ENCODE assay signal across 21 cellular contexts in the genomic region with DNA sequence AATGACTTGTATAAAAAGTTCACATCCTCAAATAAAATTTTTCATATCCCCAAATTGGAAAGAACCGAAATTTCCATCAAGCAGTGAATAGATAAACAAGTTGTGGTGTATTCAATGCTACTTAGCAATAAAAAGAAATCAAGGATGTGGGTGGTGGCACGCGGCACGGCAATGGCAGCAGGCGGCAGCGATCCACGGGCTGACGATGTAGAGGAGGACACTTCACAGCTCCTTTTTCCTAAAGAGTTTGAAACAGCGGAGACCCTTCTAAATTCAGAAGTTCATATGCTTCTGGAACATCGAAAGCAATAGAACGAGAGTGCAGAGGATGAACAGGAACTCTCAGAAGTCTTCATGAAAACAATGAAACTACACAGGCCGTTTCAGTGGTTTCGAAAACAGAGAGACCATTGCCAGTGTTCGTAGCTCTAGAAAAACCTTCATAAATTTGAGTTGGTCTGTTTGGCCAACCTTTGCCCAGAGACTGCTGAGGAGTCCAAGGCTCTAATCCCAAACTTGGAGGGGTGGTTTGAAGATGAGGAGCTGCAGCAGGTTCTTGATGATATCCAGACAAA. TPM values are rescaled to one million over a fixed set of nuclear protein-coding genes. Genes with fewer than 3 reads are reported as not detected.
DNase-seq lines count a peak whose midpoint lies in the region; ATAC-seq and TF ChIP-seq lines count a peak whose summit lies in the region.
"Had no signal": no experiment of that assay in that cellular context is flagged by ENCODE, and none has a peak within 500 bp of the region (broad histone marks: within the 10 kb centered on the region; RNA-seq: fewer than 3 reads in every experiment).

No MANE protein-coding gene starts in this region.

- no peaks in the 10 kb centered on the region for H3K79me2 ChIP-seq in GM23338 (replicated peaks; ENCODE audit: insufficient read depth)

- H3K4me3 Mint-ChIP-seq in CD4-positive, alpha-beta T cell, result peak overlapping the region; percentile 53
- H3K4me3 Mint-ChIP-seq in GM23338, result no peak overlapping the region
- peak overlapping the region; percentile 68 for H3K4me3 Mint-ChIP-seq in activated CD4-positive, alpha-beta memory T cell treated with anti-CD3 and anti-CD28 coated beads for 36 hours
- H3K4me3 Mint-ChIP-seq in activated naive CD8-positive, alpha-beta T cell treated with anti-CD3 and anti-CD28 coated beads for 36 hours, result peak overlapping the region; percentile 66
- H3K4me3 Mint-ChIP-seq: immature natural killer cell had no signal

- H3K36me3 ChIP-seq in GM23338 (ENCODE audit: insufficient read depth) (no peaks in the 10 kb centered on the region), heart right ventricle (no peaks in the 10 kb centered on the region)

- H3K4me1 Mint-ChIP-seq in CD4-positive, alpha-beta T cell (ENCODE audit: low read depth), result peaks cover 54% of the 10 kb centered on the region
- no peaks in the 10 kb centered on the region for H3K4me1 Mint-ChIP-seq in GM23338
- peaks cover 28% of the 10 kb centered on the region for H3K4me1 Mint-ChIP-seq in activated CD4-positive, alpha-beta memory T cell treated with anti-CD3 and anti-CD28 coated beads for 36 hours (ENCODE audit: low read depth)
- peaks cover 37% of the 10 kb centered on the region for H3K4me1 Mint-ChIP-seq in activated naive CD8-positive, alpha-beta T cell treated with anti-CD3 and anti-CD28 coated beads for 36 hours

- no peaks in the 10 kb centered on the region for H3K4me1 ChIP-seq in GM23338 (ENCODE audit: insufficient read depth)
- no peaks in the 10 kb centered on the region for H3K4me1 ChIP-seq in heart right ventricle

- H3K9me3 ChIP-seq in CD4-positive, alpha-beta T cell (ENCODE audit: control insufficient read depth, low read length), result peaks cover 28% of the 10 kb centered on the region
- peaks cover 0 to 40% (median 21%) of the 10 kb centered on the region in 11 donors for H3K9me3 ChIP-seq in heart right ventricle

- H2AFZ ChIP-seq in GM23338, result peak overlapping the region; percentile 81; the same call in 1 of the 2 replicates

- CTCF ChIA-PET in CD4-positive, alpha-beta T cell (lab: Charles Lee), result interaction anchor here (1.0 kb wide), 1 partner anchor 10 kb away, joined by 3 read pairs; no protein-coding TSS in a partner anchor
- CTCF ChIA-PET in activated CD4-positive, alpha-beta memory T cell treated with anti-CD3 and anti-CD28 coated beads for 36 hours (lab: Charles Lee), result no interaction called here

- H4K20me1 ChIP-seq in GM23338 (replicated peaks; ENCODE audit: insufficient read depth), result no peaks in the 10 kb centered on the region

- no peaks in the 10 kb centered on the region for H3K27me3 ChIP-seq in CD4-positive, alpha-beta T cell (ENCODE audit: control insufficient read depth, insufficient read depth, low read length)
- no peaks in the 10 kb centered on the region for H3K27me3 ChIP-seq in GM23338 (ENCODE audit: insufficient read depth)
- H3K27me3 ChIP-seq in heart right ventricle, result peaks cover 0 to 5% (median 0%) of the 10 kb centered on the region in 7 donors

- intact Hi-C loops in CD4-positive, alpha-beta T cell (cut with DNase I, micrococcal nuclease), result no loop called here
- intact Hi-C loops in activated CD4-positive, alpha-beta memory T cell treated with anti-CD3 and anti-CD28 coated beads for 36 hours (cut with micrococcal nuclease), result no loop called here
- intact Hi-C loops in heart right ventricle (cut with DNase I), result no loop called here

- H3K27ac ChIP-seq in CD4-positive, alpha-beta T cell (ENCODE audit: low read depth, low read length), result peak overlapping the region; percentile 71
- H3K27ac ChIP-seq in GM23338 (ENCODE audit: low read depth), result no peak overlapping the region
- no peak overlapping the region for H3K27ac ChIP-seq in heart right ventricle
- H3K27ac ChIP-seq: SK-N-MC had no signal

- WGBS in heart right ventricle, 2 donors, result 88 to 90% methylated on average over 14 of the region's 14 CpGs

- H3K9me2 ChIP-seq in GM23338 (ENCODE audit: insufficient read depth), result peaks cover 5% of the 10 kb centered on the region; the same call in 1 of the 2 replicates

- no peaks in the 10 kb centered on the region for H3F3A ChIP-seq in GM23338 (replicated peaks; ENCODE audit: low read depth)

- peaks cover 7% of the 10 kb centered on the region for H3K9me3 Mint-ChIP-seq in CD4-positive, alpha-beta T cell
- peaks cover 28% of the 10 kb centered on the region for H3K9me3 Mint-ChIP-seq in GM23338
- peaks cover 33% of the 10 kb centered on the region for H3K9me3 Mint-ChIP-seq in activated CD4-positive, alpha-beta memory T cell treated with anti-CD3 and anti-CD28 coated beads for 36 hours
- peaks cover 28% of the 10 kb centered on the region for H3K9me3 Mint-ChIP-seq in activated naive CD8-positive, alpha-beta T cell treated with anti-CD3 and anti-CD28 coated beads for 36 hours

- no peak overlapping the region for H3K4me2 ChIP-seq in GM23338

- ATAC-seq in CD4-positive, alpha-beta T cell (ENCODE audit: poor library complexity), result no peak
- ATAC-seq in GM23338, result no peak
- ATAC-seq in heart right ventricle, result no peak
- ATAC-seq in GM21528 (IDR thresholded peaks at IDR 0.05; ENCODE audit: low FRiP score, unreplicated experiment), result no peak
- ATAC-seq: GM12878, PC-3, right cardiac atrium had no signal

- DNase-seq in CD4-positive, alpha-beta T cell, result peak in 6 of 10 experiments; percentile 17 to 49 (median 31)
- DNase-seq in GM23338 (ENCODE audit: low spot score) (no peak), NCI-H226 (no peak), heart right ventricle (no peak)
- peak; percentile 54 for DNase-seq in activated CD4-positive, alpha-beta memory T cell treated with anti-CD3 and anti-CD28 coated beads for 36 hours
- peak; percentile 20 for DNase-seq in activated naive CD8-positive, alpha-beta T cell treated with anti-CD3 and anti-CD28 coated beads for 36 hours
- DNase-seq: amniotic stem cell; caudate nucleus; effector CD4-positive, alpha-beta T cell; glutamatergic neuron; immature natural killer cell; NCI-H2081; NCI-H526 treated with DMSO at 0.1 percent for 48 hours; PC-3; right cardiac atrium had no signal

- no peak for TF ChIP-seq CTCF in CD4-positive, alpha-beta T cell (IDR thresholded peaks at IDR 0.05)
- TF ChIP-seq CTCF in GM23338 (conservative IDR thresholded peaks at IDR 0.05; ENCODE audit: low read depth in 2 of 2), result no peak
- TF ChIP-seq CTCF in heart right ventricle (IDR thresholded peaks at IDR 0.05), result no peak

- POLR2A ChIA-PET in CD4-positive, alpha-beta T cell (lab: Charles Lee), result interaction anchor here (1.3 to 2.9 kb wide), 4 partner anchors 10 to 180 kb away, joined by 4 to 19 read pairs (median 6); a partner anchor contains a TSS
- POLR2A ChIA-PET in activated CD4-positive, alpha-beta memory T cell treated with anti-CD3 and anti-CD28 coated beads for 36 hours (lab: Charles Lee), result no interaction called here

- peaks cover 23% of the 10 kb centered on the region for H3K36me3 Mint-ChIP-seq in CD4-positive, alpha-beta T cell (ENCODE audit: low read depth)
- H3K36me3 Mint-ChIP-seq in GM23338 (ENCODE audit: low read depth), result peaks cover 3% of the 10 kb centered on the region; the same call in 1 of the 3 replicates
- H3K36me3 Mint-ChIP-seq in activated CD4-positive, alpha-beta memory T cell treated with anti-CD3 and anti-CD28 coated beads for 36 hours, result peaks cover 1% of the 10 kb centered on the region
- H3K36me3 Mint-ChIP-seq in activated naive CD8-positive, alpha-beta T cell treated with anti-CD3 and anti-CD28 coated beads for 36 hours, result peaks cover 12% of the 10 kb centered on the region

- H3K4me3 ChIP-seq in GM23338 (no peak overlapping the region), heart right ventricle (no peak overlapping the region)
- H3K4me3 ChIP-seq: GM12878, SK-N-MC had no signal

- peak overlapping the region; percentile 91 for H3K27ac Mint-ChIP-seq in CD4-positive, alpha-beta T cell
- no peak overlapping the region for H3K27ac Mint-ChIP-seq in GM23338
- H3K27ac Mint-ChIP-seq in activated CD4-positive, alpha-beta memory T cell treated with anti-CD3 and anti-CD28 coated beads for 36 hours, result peak overlapping the region; percentile 57
- H3K27ac Mint-ChIP-seq in activated naive CD8-positive, alpha-beta T cell treated with anti-CD3 and anti-CD28 coated beads for 36 hours, result peak overlapping the region; percentile 74
- H3K27ac Mint-ChIP-seq: immature natural killer cell had no signal

- H3K27me3 Mint-ChIP-seq in CD4-positive, alpha-beta T cell, result no peaks in the 10 kb centered on the region
- H3K27me3 Mint-ChIP-seq in GM23338 (ENCODE audit: insufficient read depth, low read depth, poor library complexity), result peaks cover 2% of the 10 kb centered on the region
- no peaks in the 10 kb centered on the region for H3K27me3 Mint-ChIP-seq in activated CD4-positive, alpha-beta memory T cell treated with anti-CD3 and anti-CD28 coated beads for 36 hours
- no peaks in the 10 kb centered on the region for H3K27me3 Mint-ChIP-seq in activated naive CD8-positive, alpha-beta T cell treated with anti-CD3 and anti-CD28 coated beads for 36 hours

TF ChIP-seq in GM23338, 12 proteins besides CTCF, POLR2A, EP300 and RAD21 (continues in another document):
- TF ChIP-seq ZNF331 (CRISPR knock-in tag; IDR thresholded peaks at IDR 0.05; ENCODE audit: low read depth), result no peak
- no peak for TF ChIP-seq JUNB (IDR thresholded peaks at IDR 0.05; ENCODE audit: unreplicated experiment)

RNA-seq across cellular contexts. Expression of a gene that starts 9.8 kb away (rescaled TPM):
- total RNA-seq in CD4-positive, alpha-beta T cell, result under 1 TPM in 1 of 2 experiments, not detected in 1; 0.47 TPM
- not detected in 2 replicates for total RNA-seq in GM23338 (2014; rRNA removed; shearing (Covaris generic))
- polyA plus RNA-seq in GM23338 (2016; fragmentation: Nextera tagmentation; extraction: Ambion mirVana), result not detected in 2 replicates
- not detected for total RNA-seq in activated CD4-positive, alpha-beta memory T cell treated with anti-CD3 and anti-CD28 coated beads for 36 hours
- not detected for total RNA-seq in activated naive CD8-positive, alpha-beta T cell treated with anti-CD3 and anti-CD28 coated beads for 36 hours
- total RNA-seq in heart right ventricle, result not detected
- polyA plus RNA-seq in heart right ventricle, result not detected
- total RNA-seq: GM12878, liver, osteoblast, PC-3, right cardiac atrium, temporal lobe had no signal
- polyA plus RNA-seq: GM12878, immature natural killer cell, liver, right cardiac atrium had no signal

RNA-seq across cellular contexts. Expression of a gene that starts 17.6 kb away (rescaled TPM):
- total RNA-seq in CD4-positive, alpha-beta T cell, result not detected
- 0.70 TPM in 1 of 2 replicates, not detected in the other for total RNA-seq in GM23338 (2014; rRNA removed; shearing (Covaris generic))
- polyA plus RNA-seq in GM23338 (2016; fragmentation: Nextera tagmentation; extraction: Ambion mirVana) (not detected in 2 replicates), heart right ventricle (not detected)
- not detected for total RNA-seq in activated CD4-positive, alpha-beta memory T cell treated with anti-CD3 and anti-CD28 coated beads for 36 hours
- total RNA-seq in activated naive CD8-positive, alpha-beta T cell treated with anti-CD3 and anti-CD28 coated beads for 36 hours, result not detected
- total RNA-seq in heart right ventricle, result not detected
- total RNA-seq: GM12878, liver, osteoblast, right cardiac atrium, temporal lobe had no signal
- polyA plus RNA-seq: immature natural killer cell, liver, right cardiac atrium had no signal

RNA-seq across cellular contexts. Expression of a gene that starts 57.2 kb away (rescaled TPM):
- not detected for total RNA-seq in CD4-positive, alpha-beta T cell
- total RNA-seq in GM23338 (2014; rRNA removed; shearing (Covaris generic)), result not detected in 2 replicates
- not detected in 2 replicates for polyA plus RNA-seq in GM23338 (2016; fragmentation: Nextera tagmentation; extraction: Ambion mirVana)
- total RNA-seq in activated CD4-positive, alpha-beta memory T cell treated with anti-CD3 and anti-CD28 coated beads for 36 hours, result not detected
- total RNA-seq in activated naive CD8-positive, alpha-beta T cell treated with anti-CD3 and anti-CD28 coated beads for 36 hours, result not detected
- total RNA-seq in heart right ventricle, result not detected
- not detected for polyA plus RNA-seq in heart right ventricle
- total RNA-seq: GM12878, liver, osteoblast, PC-3, right cardiac atrium, temporal lobe had no signal
- polyA plus RNA-seq: GM12878, immature natural killer cell, liver, right cardiac atrium had no signal

Comparison
In these comparisons a context has a peak if more than half of its experiments do, and no peak if none do; other contexts are left out.
1. DNase-seq: peak in CD4-positive, alpha-beta T cell (6 of 10), activated CD4-positive, alpha-beta memory T cell treated with anti-CD3 and anti-CD28 coated beads for 36 hours (single experiment) and activated naive CD8-positive, alpha-beta T cell treated with anti-CD3 and anti-CD28 coated beads for 36 hours (single experiment); none in GM23338 (single experiment), NCI-H226 (single experiment) and heart right ventricle (0 of 2).